ENCODE assay signal across 32 cellular contexts in the genomic region with DNA sequence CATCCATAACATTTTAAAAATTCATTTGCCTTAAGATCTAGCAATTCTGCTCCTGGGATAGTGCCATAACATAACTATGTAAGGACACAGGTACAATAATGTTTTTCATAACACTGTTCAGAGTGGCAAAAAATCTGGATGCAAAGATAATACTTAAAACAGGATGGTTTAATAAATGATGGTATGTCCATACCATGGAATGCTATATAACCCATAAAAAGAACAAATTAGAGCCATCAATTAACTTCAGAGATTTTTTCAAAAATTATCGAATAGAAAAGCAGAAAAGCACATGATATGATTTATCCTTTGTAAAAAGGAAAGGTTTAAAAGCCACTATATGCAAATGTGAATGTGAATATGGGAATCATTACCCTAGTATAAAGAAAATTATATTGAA.
"Had no signal": no experiment of that assay in that cellular context is flagged by ENCODE, and none has a peak within 500 bp of the region (broad histone marks: within the 10 kb centered on the region; RNA-seq: fewer than 3 reads in every experiment).

No MANE protein-coding gene starts in this region.

- H3K36me3 ChIP-seq: adrenal gland, ascending aorta, brain microvascular endothelial cell, breast epithelium, cardiac muscle cell had no signal

- H3K4me3 ChIP-seq: adrenal gland, ascending aorta, body of pancreas, breast epithelium, cardiac muscle cell had no signal

- H3K9me3 ChIP-seq: adrenal gland, ascending aorta, breast epithelium had no signal

- H3K27me3 ChIP-seq: adrenal gland, ascending aorta, body of pancreas, brain microvascular endothelial cell, breast epithelium, cardiac muscle cell had no signal

- FAIRE-seq: astrocyte, bronchial epithelial cell had no signal

- DNase-seq: activated effector memory CD4-positive, alpha-beta T cell treated with anti-CD3 and anti-CD28 coated beads, Interleukin-2, amount 50 U/mL, for 16 hours; activated effector memory CD4-positive, alpha-beta T cell treated with Interleukin-2 at 50 U/mL for 16 hours; activated gamma-delta T cell; activated gamma-delta T cell treated with Interleukin-2 at 50 U/mL for 16 hours; activated naive CD4-positive, alpha-beta T cell; activated naive CD4-positive, alpha-beta T cell treated with anti-CD3 and anti-CD28 coated beads for 36 hours; activated naive CD4-positive, alpha-beta T cell treated with anti-CD3 and anti-CD28 coated beads, Interleukin-2, amount 10 ng/mL, durations not matched to agents 7 days and 5 days; activated naive CD4-positive, alpha-beta T cell treated with anti-CD3 and anti-CD28 coated beads, Interleukin-2, amount 50 U/mL, for 16 hours; activated naive CD4-positive, alpha-beta T cell treated with Interleukin-2 at 50 U/mL for 16 hours; activated naive CD8-positive, alpha-beta T cell treated with anti-CD3 and anti-CD28 coated beads for 36 hours; activated naive CD8-positive, alpha-beta T cell treated with anti-CD3 and anti-CD28 coated beads, Interleukin-2, amount 10 ng/mL, durations not matched to agents 7 days and 5 days; activated naive CD8-positive, alpha-beta T cell treated with anti-CD3 and anti-CD28 coated beads, Interleukin-2, amount 50 U/mL, for 24 hours; activated T-cell treated with anti-CD3 and anti-CD28 coated beads, Interleukin-2, amount 50 U/mL, for 4 hours; activated T-cell treated with anti-CD3 and anti-CD28 coated beads, Interleukin-2, amount 50 U/mL, for 48 hours; activated T-cell treated with anti-CD3 and anti-CD28 coated beads, Interleukin-2, amount 50 U/mL, for 72 hours; adrenal gland; amniotic stem cell; amygdala; anterior cingulate cortex; aorta; body of pancreas; brain microvascular endothelial cell; caudate nucleus; central memory CD4-positive, alpha-beta T cell; cerebellar nuclear complex had no signal

- H3K4me1 ChIP-seq: adrenal gland, ascending aorta, body of pancreas, breast epithelium had no signal

- ATAC-seq: activated naive CD4-positive, alpha-beta T cell treated with anti-CD3 and anti-CD28 coated beads, Interleukin-2, amount 50 U/mL, for 72 hours; activated naive CD8-positive, alpha-beta T cell treated with anti-CD3 and anti-CD28 coated beads, Interleukin-2, amount 50 U/mL, for 24 hours; activated T-cell treated with anti-CD3 and anti-CD28 coated beads, Interleukin-2, amount 50 U/mL, for 4 hours; activated T-cell treated with anti-CD3 and anti-CD28 coated beads, Interleukin-2, amount 50 U/mL, for 72 hours; activated T-helper 17 cell treated with anti-CD3 and anti-CD28 coated beads, Interleukin-2, amount 50 U/mL, for 72 hours; body of pancreas had no signal

- H3K27ac ChIP-seq: adrenal gland, ascending aorta, body of pancreas, brain microvascular endothelial cell, breast epithelium, cardiac muscle cell had no signal
